ENCODE assay signal across 10 cellular contexts in genomic region chr2:149365826-149366583, GRCh38. TPM values are rescaled to one million over a fixed set of nuclear protein-coding genes. Genes with fewer than 3 reads are reported as not detected.
DNase-seq lines count a peak whose midpoint lies in the region; ATAC-seq and TF ChIP-seq lines count a peak whose summit lies in the region.
"Had no signal": no experiment of that assay in that cellular context is flagged by ENCODE, and none has a peak within 500 bp of the region (broad histone marks: within the 10 kb centered on the region; RNA-seq: fewer than 3 reads in every experiment).

No MANE protein-coding gene starts in this region.

- H2BK5ac ChIP-seq in mesendoderm (ENCODE audit: low read length) = no peak overlapping the region

- H3K27ac ChIP-seq in mesendoderm (ENCODE audit: low read depth, low read length) = no peak overlapping the region
- no peak overlapping the region for H3K27ac ChIP-seq in tibial nerve

- no peaks in the 10 kb centered on the region for H3K79me2 ChIP-seq in mesendoderm (ENCODE audit: control insufficient read depth, insufficient read depth, low read length)

- TF ChIP-seq CTCF in astrocyte of the spinal cord (IDR thresholded peaks at IDR 0.05; ENCODE audit: low read depth, low read length) (no peak), tibial nerve (IDR thresholded peaks at IDR 0.05) (no peak)

- in situ Hi-C loops in astrocyte of the spinal cord (cut with HindIII; ENCODE audit: low sequenced_read_pairs) = no loop called here

- H3K9me3 ChIP-seq in tibial nerve = no peaks in the 10 kb centered on the region

- no peak overlapping the region for H3K9ac ChIP-seq in mesendoderm (ENCODE audit: low read length)

- TF ChIP-seq EP300 in tibial nerve (IDR thresholded peaks at IDR 0.05) = no peak

- H3K4ac ChIP-seq in mesendoderm (ENCODE audit: low read depth, low read length) = no peak overlapping the region

- H3K27me3 ChIP-seq in mesendoderm (ENCODE audit: insufficient read depth, low read length, poor library complexity) (no peaks in the 10 kb centered on the region), tibial nerve (no peaks in the 10 kb centered on the region)

- H3K18ac ChIP-seq in mesendoderm (ENCODE audit: low read length) = no peak overlapping the region

- H2AK5ac ChIP-seq in mesendoderm (ENCODE audit: low read length) = no peak overlapping the region

- H4K8ac ChIP-seq in mesendoderm (ENCODE audit: low read depth, low read length) = no peak overlapping the region

- TF ChIP-seq POLR2A in tibial nerve (IDR thresholded peaks at IDR 0.05) = no peak

- H3K4me2 ChIP-seq in mesendoderm (ENCODE audit: low read length) = no peak overlapping the region

- no peak overlapping the region for H4K5ac ChIP-seq in mesendoderm (ENCODE audit: low read length)

- H3K23ac ChIP-seq in mesendoderm (ENCODE audit: low read length) = no peak overlapping the region

- H2BK120ac ChIP-seq in mesendoderm (ENCODE audit: low read depth, low read length) = no peak overlapping the region

- H3K4me1 ChIP-seq in mesendoderm (ENCODE audit: control insufficient read depth, low read depth, low read length) (peaks cover 3% of the 10 kb centered on the region), tibial nerve (peaks cover 0 to 7% (median 0%) of the 10 kb centered on the region in 4 donors)

- WGBS in mesendoderm (ENCODE audit: extremely low coverage, insufficient coverage, low lambda C conversion rate) = no CpG with 5 or more reads among the region's 5 CpGs
- WGBS in tibial nerve, 2 donors = 41 to 52% methylated on average over 5 of the region's 5 CpGs

- ATAC-seq in HG03565 (IDR thresholded peaks at IDR 0.05; ENCODE audit: unreplicated experiment) (no peak), GM21723 (IDR thresholded peaks at IDR 0.05; ENCODE audit: unreplicated experiment) (no peak)
- ATAC-seq: CD8-positive, alpha-beta T cell; K562 had no signal

- H2BK15ac ChIP-seq in mesendoderm (replicated peaks; ENCODE audit: low read depth) = no peak overlapping the region

- H3K4me3 ChIP-seq in astrocyte of the spinal cord (ENCODE audit: low read depth, low read length) = no peak overlapping the region
- no peak overlapping the region for H3K4me3 ChIP-seq in mesendoderm (ENCODE audit: low read length)
- no peak overlapping the region for H3K4me3 ChIP-seq in tibial nerve
- H3K4me3 ChIP-seq: K562 had no signal

- DNase-seq in ELF-1 (ENCODE audit: low read depth, low spot score) (peak; percentile 65), NCI-H2081 (lab: John Stamatoyannopoulos, UW) (peak; percentile 71 to 91), astrocyte of the spinal cord (ENCODE audit: low read depth, low spot score) (peak; percentile 5), mesendoderm (peak; percentile 35), tibial nerve (ENCODE audit: low spot score in 2 of 2) (no peak), retina (no peak)
- DNase-seq: CD8-positive, alpha-beta T cell had no signal

- H3K36me3 ChIP-seq in mesendoderm (ENCODE audit: control insufficient read depth, insufficient read depth, low read length) = no peaks in the 10 kb centered on the region
- no peaks in the 10 kb centered on the region for H3K36me3 ChIP-seq in tibial nerve

- no peaks in the 10 kb centered on the region for H3K79me1 ChIP-seq in mesendoderm (ENCODE audit: low read length)

- no peak overlapping the region for H3K56ac ChIP-seq in mesendoderm (ENCODE audit: low read length)

RNA-seq across cellular contexts. Expression of gene LYPD6, which starts 35.6 kb away (rescaled TPM):
- polyA plus RNA-seq in mesendoderm (2013, experiment 1 of 2) = 2.2 TPM
- polyA plus RNA-seq in mesendoderm (2013, experiment 2 of 2) = 2.2 TPM
- total RNA-seq in tibial nerve = 10 to 100 TPM in 1 of 4 donors, 1 to 10 TPM in 3; 2.4 to 10.7 (median 8.2) TPM
- total RNA-seq: CD8-positive, alpha-beta T cell; K562 had no signal
- polyA plus RNA-seq: K562 had no signal

Comparison
In these comparisons a context has a peak if more than half of its experiments do, and no peak if none do; other contexts are left out.
1. DNase-seq: peak in ELF-1 (single experiment), NCI-H2081 (2 of 2), astrocyte of the spinal cord (single experiment) and mesendoderm (single experiment); none in tibial nerve (0 of 2) and retina (single experiment).